In genomic region chr5:51895834-51896233, GRCh38 we compare ENCODE assay signal across 17 cellular contexts.
DNase-seq lines count a peak whose midpoint lies in the region; ATAC-seq, FAIRE-seq and TF ChIP-seq lines count a peak whose summit lies in the region.
"Had no signal": no experiment of that assay in that cellular context is flagged by ENCODE, and none has a peak within 500 bp of the region (broad histone marks: within the 10 kb centered on the region; RNA-seq: fewer than 3 reads in every experiment).

No MANE protein-coding gene starts in this region.

- no peak overlapping the region for H3K4me3 ChIP-seq in GM12878

- H3K4me1 ChIP-seq in GM12878 (ENCODE audit: control insufficient read depth, insufficient read depth, low read length), result no peaks in the 10 kb centered on the region
- H3K4me1 ChIP-seq: BE2C had no signal

- TF ChIP-seq EP300 in GM12878 (IDR thresholded peaks at IDR 0.05; ENCODE audit: borderline replicate concordance in 1 of 2, control insufficient read depth in 1 of 2, low read depth in 2 of 2, low read length in 2 of 2), result no peak

- TF ChIP-seq RAD21 in GM12878 (IDR thresholded peaks at IDR 0.05; ENCODE audit: insufficient read depth, low read depth, low read length), result no peak

- FAIRE-seq in GM12891 (lab: Jason Lieb, UNC) (no peak), GM12878 (lab: Jason Lieb, UNC) (no peak)
- FAIRE-seq: A204.1, G401.6, H1 had no signal

- H2AFZ ChIP-seq in GM12878 (ENCODE audit: control insufficient read depth, low read depth, low read length), result no peak overlapping the region

- no peak for TF ChIP-seq CTCF in GM12878 (IDR thresholded peaks at IDR 0.05 in 2 of 3, conservative IDR thresholded peaks at IDR 0.05 in 1 of 3; ENCODE audit: control insufficient read depth in 2 of 3, extremely low read depth in 1 of 3, insufficient read depth in 1 of 3, low read depth in 3 of 3, low read length in 3 of 3)

- in situ Hi-C loops in GM12878 (cut with MboI), result no loop called here

- H3K4me2 ChIP-seq in GM12878 (ENCODE audit: control insufficient read depth, insufficient read depth), result no peak overlapping the region

- CTCF ChIA-PET in GM12878 (lab: Yijun Ruan, JAX), result no interaction called here

- intact Hi-C loops in GM12878 (cut with micrococcal nuclease; ENCODE audit: unreplicated experiment), result no loop called here

- no peaks in the 10 kb centered on the region for H3K36me3 ChIP-seq in GM12878 (ENCODE audit: control insufficient read depth in 2 of 2, insufficient read depth in 2 of 2, low read length in 1 of 2)
- H3K36me3 ChIP-seq: BE2C had no signal

- BruUV-seq in GM12878 (replicated peaks; lab: Mats Ljungman, UMichigan), result no TSS peak

- SMC1A ChIA-PET in GM12878 (lab: Charles Lee; ENCODE audit: uncharacterized antibody, unreplicated experiment), result interaction anchor here (0.5 to 1.0 kb wide), 3 partner anchors 9 to 132 kb away, joined by 3 to 5 read pairs (median 3); no protein-coding TSS in a partner anchor

- TF ChIP-seq POLR2A in GM12891 (IDR thresholded peaks at IDR 0.05; ENCODE audit: low read depth, low read length) (no peak), GM12878 (IDR thresholded peaks at IDR 0.05; ENCODE audit: low read depth, low read length) (no peak)

- H3K27ac ChIP-seq in GM12878 (ENCODE audit: control insufficient read depth, insufficient read depth), result no peak overlapping the region

- POLR2A ChIA-PET in GM12878 (lab: Charles Lee), result interaction anchor here (0.9 kb wide), 1 partner anchor 8 kb away, joined by 3 read pairs; no protein-coding TSS in a partner anchor

- no peaks in the 10 kb centered on the region for H4K20me1 ChIP-seq in GM12878 (ENCODE audit: control insufficient read depth, insufficient read depth)

- H3K9ac ChIP-seq in GM12878 (ENCODE audit: control insufficient read depth, insufficient read depth, low read length), result no peak overlapping the region

- ATAC-seq in GM18868 (IDR thresholded peaks at IDR 0.05; ENCODE audit: unreplicated experiment) (peak; percentile 50), GM12878 (no peak), GM19395 (IDR thresholded peaks at IDR 0.05; ENCODE audit: unreplicated experiment) (no peak), HG02973 (IDR thresholded peaks at IDR 0.05; ENCODE audit: unreplicated experiment) (no peak)

- H3K9me3 ChIP-seq in GM12878 (replicated peaks; ENCODE audit: control insufficient read depth, insufficient read depth, low read length), result no peaks in the 10 kb centered on the region
- H3K9me3 ChIP-seq: BE2C had no signal

- no peaks in the 10 kb centered on the region for H3K79me2 ChIP-seq in GM12878 (ENCODE audit: control insufficient read depth, insufficient read depth, low read length)

- RAD21 ChIA-PET in GM12878 (lab: Charles Lee; ENCODE audit: unreplicated experiment), result no interaction called here

- no peaks in the 10 kb centered on the region for H3K27me3 ChIP-seq in GM12878 (replicated peaks in 1 of 2; ENCODE audit: control insufficient read depth in 2 of 2, insufficient read depth in 2 of 2, low read length in 1 of 2)
- H3K27me3 ChIP-seq: BE2C had no signal

- DNase-seq in GM12891 (ENCODE audit: insufficient read length, low spot score) (no peak), NCI-H69 (lab: John Stamatoyannopoulos, UW) (peak; percentile 59), GM12878 (ENCODE audit: low read depth, low spot score) (no peak), inferior parietal cortex (ENCODE audit: extremely low spot score) (no peak)
- DNase-seq: ACHN; BE2C; C1 segment of cervical spinal cord; CD4-positive, CD25-positive, alpha-beta regulatory T cell; CD8-positive, alpha-beta memory T cell; COR-L47; H9 had no signal

TF ChIP-seq in GM12891, 5 proteins besides CTCF, POLR2A, EP300 and RAD21:
- TF ChIP-seq SPI1 (IDR thresholded peaks at IDR 0.05; ENCODE audit: low read depth, low read length) (peak; percentile 74), POU2F2 (IDR thresholded peaks at IDR 0.05; ENCODE audit: low read depth, low read length) (no peak)
TF ChIP-seq in GM12891: peak in this region for 1.

TF ChIP-seq in GM12878, 131 proteins besides CTCF, POLR2A, EP300 and RAD21:
- TF ChIP-seq ZNF217 (IDR thresholded peaks at IDR 0.05) (no peak), SPI1 (IDR thresholded peaks at IDR 0.05; ENCODE audit: borderline replicate concordance, insufficient read depth, low read depth, low read length) (peak; percentile 66), TCF12 (IDR thresholded peaks at IDR 0.05; ENCODE audit: low read depth, low read length) (no peak), MYB (IDR thresholded peaks at IDR 0.05; ENCODE audit: borderline replicate concordance, low read depth, low read length) (no peak)
TF ChIP-seq in GM12878: peak in this region for 1.
